ENCODE assay signal across 17 cellular contexts in the genomic region with DNA sequence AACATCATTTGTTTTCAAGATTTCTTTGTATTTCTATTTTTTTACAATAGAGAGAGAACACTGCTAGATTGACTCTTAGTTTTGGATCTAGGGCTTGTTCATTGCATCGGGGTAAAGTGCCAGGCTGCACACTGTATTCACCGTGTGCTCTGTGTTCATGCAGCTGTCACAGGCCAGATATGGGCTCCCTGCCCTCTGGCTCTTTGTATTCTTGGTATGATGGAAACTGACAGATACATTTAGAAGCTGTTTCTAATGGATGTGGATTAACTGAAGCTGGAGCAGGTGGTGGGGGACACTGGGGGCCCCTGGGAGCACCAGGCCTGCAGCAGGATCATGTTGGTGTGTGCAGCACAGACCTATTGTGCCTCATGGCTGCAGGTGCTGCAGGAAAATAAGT.
"Had no signal": no experiment of that assay in that cellular context is flagged by ENCODE, and none has a peak within 500 bp of the region (broad histone marks: within the 10 kb centered on the region; RNA-seq: fewer than 3 reads in every experiment).

No MANE protein-coding gene starts in this region.

- H3K9me3 ChIP-seq: heart right ventricle, right lobe of liver, transverse colon, uterus had no signal

- H2AFZ ChIP-seq: parathyroid adenoma had no signal

- H3K4me3 ChIP-seq: heart right ventricle, right lobe of liver, smooth muscle cell, transverse colon, uterus had no signal

- H3K9ac ChIP-seq: parathyroid adenoma had no signal

- H3K36me3 ChIP-seq: uterus had no signal

- H3K4me2 ChIP-seq: smooth muscle cell had no signal

- ATAC-seq: heart right ventricle; natural killer cell; right lobe of liver; stimulated activated naive B cell treated with anti-CD40 and anti-IgM and Interleukin-4, amounts not matched to agents 10 μg/mL and 1 μg/mL and 100 μg/mL, for 72 hours; T-helper 17 cell had no signal

- DNase-seq: activated CD4-positive, alpha-beta memory T cell treated with anti-CD3 and anti-CD28 coated beads for 36 hours; activated CD4-positive, alpha-beta T cell treated with anti-CD3 and anti-CD28 coated beads for 48 hours; activated naive CD4-positive, alpha-beta T cell treated with Interleukin-2 at 50 U/mL for 16 hours; activated naive CD8-positive, alpha-beta T cell treated with anti-CD3 and anti-CD28 coated beads for 36 hours; activated T-cell treated with anti-CD3 and anti-CD28 coated beads, Interleukin-2, amount 50 U/mL, for 48 hours; amniotic stem cell; heart right ventricle; natural killer cell; right lobe of liver; stimulated activated CD4-positive, alpha-beta T cell treated with anti-CD3 and anti-CD28 coated beads, Interleukin-15, amount 100 ng/mL, for 24 hours; stimulated activated naive B cell treated with anti-CD40 and anti-IgM and Interleukin-4, amounts not matched to agents 10 μg/mL and 1 μg/mL and 100 μg/mL, for 72 hours; T-helper 17 cell; transverse colon; uterus had no signal

- H3K4me1 ChIP-seq: right lobe of liver, uterus had no signal

- H3K27ac ChIP-seq: epithelial cell of prostate, heart right ventricle, parathyroid adenoma, right lobe of liver, transverse colon, uterus had no signal

- H3K27me3 ChIP-seq: heart right ventricle, right lobe of liver, transverse colon, uterus had no signal
